In genomic region chr5:150598046-150598445, GRCh38 we compare ENCODE assay signal across 19 cellular contexts. TPM values are rescaled to one million over a fixed set of nuclear protein-coding genes. Genes with fewer than 3 reads are reported as not detected.
DNase-seq lines count a peak whose midpoint lies in the region; ATAC-seq and TF ChIP-seq lines count a peak whose summit lies in the region.
"Had no signal": no experiment of that assay in that cellular context is flagged by ENCODE, and none has a peak within 500 bp of the region (broad histone marks: within the 10 kb centered on the region; RNA-seq: fewer than 3 reads in every experiment).

No MANE protein-coding gene starts in this region.

- peak overlapping the region in 8 of 11 experiments; percentile 54 to 77 (median 70); a peak in 12 of 22 replicates for H3K9ac ChIP-seq in BLaER1 treated with 17β-estradiol and CSF1 and Interleukin-3, amounts not matched to agents 10 nM and 100 nM
- H3K9ac ChIP-seq in Karpas-422 (ENCODE audit: low read length): no peak overlapping the region

- H3K9me2 ChIP-seq in hepatocyte (replicated peaks; ENCODE audit: insufficient read depth): no peaks in the 10 kb centered on the region
- no peaks in the 10 kb centered on the region for H3K9me2 ChIP-seq in Karpas-422 (replicated peaks; ENCODE audit: insufficient read depth, low read length)

- ATAC-seq in psoas muscle (no peak), HG02623 (IDR thresholded peaks at IDR 0.05; ENCODE audit: unreplicated experiment) (no peak), left lobe of liver (no peak)
- ATAC-seq: A549 had no signal

- no peak overlapping the region for H3K4me3 ChIP-seq in BLaER1 treated with 17β-estradiol and CSF1 and Interleukin-3, amounts not matched to agents 10 nM and 100 nM
- H3K4me3 ChIP-seq in hepatocyte: no peak overlapping the region
- no peak overlapping the region for H3K4me3 ChIP-seq in psoas muscle
- H3K4me3 ChIP-seq in Karpas-422 (ENCODE audit: low read length): no peak overlapping the region
- H3K4me3 ChIP-seq: A549 had no signal

- TF ChIP-seq CTCF in chondrocyte (IDR thresholded peaks at IDR 0.05) (no peak), hepatocyte (IDR thresholded peaks at IDR 0.05; ENCODE audit: poor library complexity) (peak; percentile 5), psoas muscle (IDR thresholded peaks at IDR 0.05) (no peak)

- H3K9me3 Mint-ChIP-seq in chondrocyte (ENCODE audit: low read depth): no peaks in the 10 kb centered on the region
- H3K9me3 Mint-ChIP-seq: HFFc6, naive B cell had no signal

- no peaks in the 10 kb centered on the region for H3K27me3 Mint-ChIP-seq in chondrocyte (ENCODE audit: low read depth)
- H3K27me3 Mint-ChIP-seq: progenitor cell of endocrine pancreas had no signal

- 74% methylated on average over 13 of the region's 13 CpGs for WGBS in hepatocyte (ENCODE audit: low lambda C conversion rate, missing lambda C conversion rate)
- WGBS in psoas muscle, 3 donors: 68 to 77% (median 76%) methylated on average over 13 of the region's 13 CpGs

- H3K36me3 Mint-ChIP-seq in chondrocyte (ENCODE audit: low read depth): no peaks in the 10 kb centered on the region
- H3K36me3 Mint-ChIP-seq: naive B cell had no signal

- no peaks in the 10 kb centered on the region for H4K20me1 ChIP-seq in BLaER1 treated with 17β-estradiol and CSF1 and Interleukin-3, amounts not matched to agents 10 nM and 100 nM
- H4K20me1 ChIP-seq in hepatocyte (ENCODE audit: insufficient read depth, poor library complexity, severe bottlenecking) (no peaks in the 10 kb centered on the region), Karpas-422 (ENCODE audit: insufficient read depth, low read depth, low read length) (no peaks in the 10 kb centered on the region)

- H3K27me3 ChIP-seq in BLaER1 treated with 17β-estradiol and CSF1 and Interleukin-3, amounts not matched to agents 10 nM and 100 nM: 0 out of 22 replicates have a peak, but pooled peaks cover 0 to 4% (median 0%) of the 10 kb centered on the region in 11 experiments
- no peaks in the 10 kb centered on the region for H3K27me3 ChIP-seq in hepatocyte
- H3K27me3 ChIP-seq in psoas muscle (ENCODE audit: insufficient read depth in 3 of 3, low read length in 2 of 3): no peaks in the 10 kb centered on the region
- no peaks in the 10 kb centered on the region for H3K27me3 ChIP-seq in Karpas-422 (ENCODE audit: low read length)

- H2AFZ ChIP-seq in hepatocyte (no peak overlapping the region), Karpas-422 (ENCODE audit: low read length) (no peak overlapping the region)

- peak overlapping the region; percentile 62 to 98 (median 89) for H3K4me2 ChIP-seq in BLaER1 treated with 17β-estradiol and CSF1 and Interleukin-3, amounts not matched to agents 10 nM and 100 nM
- H3K4me2 ChIP-seq in hepatocyte (no peak overlapping the region), Karpas-422 (ENCODE audit: low read depth, low read length, poor library complexity, severe bottlenecking) (no peak overlapping the region)
- H3K4me2 ChIP-seq: A549 had no signal

- H3K4me1 Mint-ChIP-seq in chondrocyte (ENCODE audit: low read depth): peaks cover 93% of the 10 kb centered on the region

- peak; percentile 61 for DNase-seq in chondrocyte (ENCODE audit: low spot score)
- no peak for DNase-seq in hepatocyte (ENCODE audit: low spot score)
- DNase-seq in psoas muscle: no peak
- no peak for DNase-seq in activated T-cell treated with anti-CD3 and anti-CD28 coated beads, Interleukin-2, amount 50 U/mL, for 48 hours
- DNase-seq in left lobe of liver (ENCODE audit: low spot score): no peak
- no peak for DNase-seq in Karpas-422
- DNase-seq: activated gamma-delta T cell; amygdala; C1 segment of cervical spinal cord; foreskin melanocyte; HFFc6; naive B cell; NCI-H146; stimulated activated CD4-positive, alpha-beta T cell treated with anti-CD3 and anti-CD28 coated beads, Interleukin-12 subunit alpha, Interleukin-12 subunit beta, amount 100 ng/mL, for 4 hours; T1000 had no signal

- intact Hi-C loops in psoas muscle (cut with DNase I): no loop called here

- H3K79me2 ChIP-seq in hepatocyte (no peaks in the 10 kb centered on the region), Karpas-422 (ENCODE audit: low read length) (no peaks in the 10 kb centered on the region)

- no peaks in the 10 kb centered on the region for H3K36me3 ChIP-seq in BLaER1 treated with 17β-estradiol and CSF1 and Interleukin-3, amounts not matched to agents 10 nM and 100 nM
- H3K36me3 ChIP-seq in hepatocyte (replicated peaks; ENCODE audit: insufficient read depth, low read depth): no peaks in the 10 kb centered on the region
- no peaks in the 10 kb centered on the region for H3K36me3 ChIP-seq in psoas muscle (ENCODE audit: insufficient read depth in 1 of 2, low read depth in 1 of 2)
- H3K36me3 ChIP-seq in Karpas-422 (ENCODE audit: insufficient read depth, low read length): no peaks in the 10 kb centered on the region

- peak overlapping the region; percentile 69 for H3K27ac Mint-ChIP-seq in chondrocyte (ENCODE audit: unreplicated experiment)
- H3K27ac Mint-ChIP-seq: HFFc6, naive B cell, progenitor cell of endocrine pancreas had no signal

- peak overlapping the region in 8 of 11 experiments; percentile 72 to 90 (median 82); a peak in 17 of 22 replicates for H3K27ac ChIP-seq in BLaER1 treated with 17β-estradiol and CSF1 and Interleukin-3, amounts not matched to agents 10 nM and 100 nM
- H3K27ac ChIP-seq in hepatocyte (peak overlapping the region; percentile 96), psoas muscle (peak overlapping the region; percentile 19), Karpas-422 (ENCODE audit: low read length) (no peak overlapping the region)

- no peaks in the 10 kb centered on the region for H3K9me3 ChIP-seq in BLaER1 treated with 17β-estradiol and CSF1 and Interleukin-3, amounts not matched to agents 10 nM and 100 nM (replicated peaks in 1 of 11)
- H3K9me3 ChIP-seq in hepatocyte (ENCODE audit: low read depth) (no peaks in the 10 kb centered on the region), psoas muscle (no peaks in the 10 kb centered on the region), Karpas-422 (ENCODE audit: low read length) (no peaks in the 10 kb centered on the region)
- H3K9me3 ChIP-seq: A549 had no signal

- no peak overlapping the region for H3K4me3 Mint-ChIP-seq in chondrocyte (ENCODE audit: unreplicated experiment)
- H3K4me3 Mint-ChIP-seq: HFFc6 had no signal

- H3K4me1 ChIP-seq in BLaER1 treated with 17β-estradiol and CSF1 and Interleukin-3, amounts not matched to agents 10 nM and 100 nM: peaks cover 48 to 99% (median 95%) of the 10 kb centered on the region in 10 experiments
- H3K4me1 ChIP-seq in hepatocyte (ENCODE audit: insufficient read depth) (peaks cover 73% of the 10 kb centered on the region), psoas muscle (peaks cover 38% of the 10 kb centered on the region), Karpas-422 (ENCODE audit: low read length) (peaks cover 9% of the 10 kb centered on the region)

RNA-seq across cellular contexts. Expression of gene SYNPO, which starts 42.4 kb away (rescaled TPM):
- total RNA-seq in chondrocyte (156 to 198 TPM (median 195 TPM) in 3 replicates), hepatocyte (6.9 and 8.4 TPM in 2 replicates), psoas muscle (100 to 1,000 TPM; 447 to 745 (median 673) TPM), left lobe of liver (51.7 TPM)
- polyA plus RNA-seq in hepatocyte (5.3 and 7.1 TPM in 2 replicates), psoas muscle (100 to 1,000 TPM; 136 to 855 (median 503) TPM)
- not detected in 2 replicates for total RNA-seq in Karpas-422 (2014; rRNA removed; shearing (Covaris generic); ENCODE audit: low replicate concordance)

Comparison
In these comparisons a context has a peak if more than half of its experiments do, and no peak if none do; other contexts are left out.
1. H3K4me2 ChIP-seq: peak in BLaER1 treated with 17β-estradiol and CSF1 and Interleukin-3, amounts not matched to agents 10 nM and 100 nM (11 of 11); none in hepatocyte (single experiment) and Karpas-422 (single experiment).